Comparison of ENCODE assay signal across 16 cellular contexts in the genomic region with DNA sequence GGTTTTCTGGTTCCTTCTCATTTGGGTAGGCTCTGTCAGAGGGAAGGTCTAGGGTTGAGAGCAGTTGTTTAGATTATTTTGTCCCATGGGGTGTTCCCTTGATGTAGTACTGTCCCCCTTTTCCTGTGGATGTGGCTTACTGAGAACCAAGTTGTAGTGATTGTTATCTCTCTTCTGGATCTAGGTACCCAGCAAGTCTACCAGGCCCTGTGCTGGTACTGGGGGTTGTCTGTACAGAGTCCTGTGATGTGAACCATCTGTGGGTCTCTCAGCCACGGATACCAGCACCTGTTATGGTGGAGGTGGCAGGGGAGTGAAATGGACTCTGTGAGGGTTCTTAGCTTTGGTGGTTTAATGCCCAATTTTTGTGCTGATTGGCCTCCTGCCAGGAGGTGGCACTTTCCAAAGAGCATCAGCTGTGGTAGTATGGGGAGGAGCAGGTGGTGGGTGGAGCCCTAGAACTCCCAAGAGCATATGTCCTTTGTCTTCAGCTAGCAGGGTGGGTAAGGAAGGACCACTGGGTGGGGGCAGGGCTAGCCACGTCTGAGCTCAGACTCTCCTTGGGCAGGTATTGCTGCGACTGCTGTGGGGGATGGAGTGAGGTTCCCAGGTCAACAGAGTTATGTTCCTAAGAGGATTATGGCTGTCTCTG.
"Had no signal": no experiment of that assay in that cellular context is flagged by ENCODE, and none has a peak within 500 bp of the region (broad histone marks: within the 10 kb centered on the region; RNA-seq: fewer than 3 reads in every experiment).

No MANE protein-coding gene starts in this region.

- H3K4me3 ChIP-seq: body of pancreas, coronary artery, heart right ventricle, sigmoid colon, testis, upper lobe of right lung had no signal

- H3K36me3 Mint-ChIP-seq: activated CD4-positive, alpha-beta memory T cell treated with anti-CD3 and anti-CD28 coated beads for 36 hours had no signal

- H3K4me3 Mint-ChIP-seq: activated CD4-positive, alpha-beta memory T cell treated with anti-CD3 and anti-CD28 coated beads for 36 hours; activated naive CD4-positive, alpha-beta T cell treated with anti-CD3 and anti-CD28 coated beads for 36 hours; stimulated activated naive CD8-positive, alpha-beta T cell treated with anti-CD3 and anti-CD28 coated beads, Interleukin-15, amount 100 ng/mL, for 72 hours had no signal

- H3K9me3 ChIP-seq: body of pancreas, testis, upper lobe of right lung had no signal

- H3K4me1 ChIP-seq: body of pancreas, heart right ventricle, sigmoid colon, testis, upper lobe of right lung had no signal

- H3K27ac ChIP-seq: body of pancreas, coronary artery, heart right ventricle, sigmoid colon, testis, upper lobe of right lung had no signal

- H3K36me3 ChIP-seq: heart right ventricle, sigmoid colon, upper lobe of right lung had no signal

- ATAC-seq: body of pancreas; heart right ventricle; left ventricle myocardium superior; stimulated activated naive CD8-positive, alpha-beta T cell treated with anti-CD3 and anti-CD28 coated beads, Interleukin-15, amount 100 ng/mL, for 72 hours; upper lobe of right lung had no signal

- H3K27me3 Mint-ChIP-seq: activated CD4-positive, alpha-beta memory T cell treated with anti-CD3 and anti-CD28 coated beads for 36 hours; stimulated activated naive CD8-positive, alpha-beta T cell treated with anti-CD3 and anti-CD28 coated beads, Interleukin-15, amount 100 ng/mL, for 72 hours had no signal

- H3K27ac Mint-ChIP-seq: activated CD4-positive, alpha-beta memory T cell treated with anti-CD3 and anti-CD28 coated beads for 36 hours; activated naive CD4-positive, alpha-beta T cell treated with anti-CD3 and anti-CD28 coated beads for 36 hours; stimulated activated naive CD8-positive, alpha-beta T cell treated with anti-CD3 and anti-CD28 coated beads, Interleukin-15, amount 100 ng/mL, for 72 hours had no signal

- H3K27me3 ChIP-seq: body of pancreas, heart right ventricle, sigmoid colon, testis, upper lobe of right lung had no signal

- FAIRE-seq: frontal cortex, keratinocyte had no signal

- DNase-seq: activated CD4-positive, alpha-beta memory T cell treated with anti-CD3 and anti-CD28 coated beads for 36 hours; activated CD4-positive, CD25-positive, alpha-beta regulatory T cell treated with anti-CD3 and anti-CD28 coated beads, Interleukin-2, amount 50 U/mL, for 72 hours; activated naive CD4-positive, alpha-beta T cell treated with anti-CD3 and anti-CD28 coated beads for 36 hours; body of pancreas; central memory CD4-positive, alpha-beta T cell; effector CD4-positive, alpha-beta T cell; heart right ventricle; left ventricle myocardium superior; mesenchymal stem cell; sigmoid colon; stimulated activated naive CD8-positive, alpha-beta T cell treated with anti-CD3 and anti-CD28 coated beads, Interleukin-15, amount 100 ng/mL, for 72 hours; testis; upper lobe of right lung had no signal
